Comparison of ENCODE assay signal across 20 cellular contexts in genomic region chr2:185188656-185189055, GRCh38.
A peak's percentile ranks its signal among the peaks of the same experiment; 100 is the strongest.
DNase-seq lines count a peak whose midpoint lies in the region; ATAC-seq and TF ChIP-seq lines count a peak whose summit lies in the region.
"Had no signal": no experiment of that assay in that cellular context is flagged by ENCODE, and none has a peak within 500 bp of the region (broad histone marks: within the 10 kb centered on the region; RNA-seq: fewer than 3 reads in every experiment).

No MANE protein-coding gene starts in this region.

- H3K4me1 ChIP-seq in mesenchymal stem cell (ENCODE audit: control insufficient read depth, insufficient read depth, low read depth, low read length) (peaks cover 2% of the 10 kb centered on the region), endodermal cell (ENCODE audit: control insufficient read depth, insufficient read depth, low read length) (no peaks in the 10 kb centered on the region)
- H3K4me1 ChIP-seq: SJCRH30 had no signal

- no peaks in the 10 kb centered on the region for H3K27me3 Mint-ChIP-seq in endodermal cell (ENCODE audit: insufficient read depth)
- H3K27me3 Mint-ChIP-seq: B cell had no signal

- H2BK5ac ChIP-seq in mesenchymal stem cell (ENCODE audit: low read depth, low read length, poor library complexity, severe bottlenecking), result no peak overlapping the region

- H3K4me2 ChIP-seq in mesenchymal stem cell (ENCODE audit: low read length, poor library complexity, severe bottlenecking), result no peak overlapping the region

- H3K4me3 ChIP-seq in mesenchymal stem cell (ENCODE audit: insufficient read depth in 1 of 2, low read depth in 1 of 2, low read length in 2 of 2) (no peak overlapping the region), endodermal cell (ENCODE audit: low read length) (no peak overlapping the region)
- H3K4me3 ChIP-seq: SJCRH30 had no signal

- peaks cover 8% of the 10 kb centered on the region for H3K9me3 Mint-ChIP-seq in endodermal cell

- H3K27ac ChIP-seq in mesenchymal stem cell (ENCODE audit: low read length, poor library complexity, severe bottlenecking), result peak overlapping the region; percentile 48
- no peak overlapping the region for H3K27ac ChIP-seq in endodermal cell (ENCODE audit: low read depth, low read length)
- H3K27ac ChIP-seq: HL-60, RWPE1, SJCRH30 had no signal

- no peak overlapping the region for H3K23ac ChIP-seq in mesenchymal stem cell (ENCODE audit: low read length in 2 of 2)

- no peaks in the 10 kb centered on the region for H3K36me3 Mint-ChIP-seq in endodermal cell (ENCODE audit: low read depth)
- H3K36me3 Mint-ChIP-seq: CD8-positive, alpha-beta T cell had no signal

- H2BK120ac ChIP-seq in mesenchymal stem cell (ENCODE audit: low read depth, low read length), result no peak overlapping the region

- H3K36me3 ChIP-seq in mesenchymal stem cell (ENCODE audit: control insufficient read depth in 1 of 2, insufficient read depth in 2 of 2, low read depth in 1 of 2, low read length in 2 of 2), result no peaks in the 10 kb centered on the region
- no peaks in the 10 kb centered on the region for H3K36me3 ChIP-seq in endodermal cell (ENCODE audit: control insufficient read depth, insufficient read depth, low read length)
- H3K36me3 ChIP-seq: SJCRH30 had no signal

- no peak overlapping the region for H3K4ac ChIP-seq in mesenchymal stem cell (ENCODE audit: low read depth in 1 of 2, low read length in 2 of 2)

- no peak for ATAC-seq in GM18870 (IDR thresholded peaks at IDR 0.05; ENCODE audit: unreplicated experiment)
- ATAC-seq: CD8-positive, alpha-beta T cell had no signal

- no peak overlapping the region for H3K4me3 Mint-ChIP-seq in endodermal cell
- H3K4me3 Mint-ChIP-seq: B cell; CD8-positive, alpha-beta T cell had no signal

- H2AFZ ChIP-seq in mesenchymal stem cell (ENCODE audit: low read depth, low read length), result no peak overlapping the region

- H3K18ac ChIP-seq in mesenchymal stem cell (ENCODE audit: low read depth in 1 of 2, low read length in 2 of 2), result peak overlapping the region in 1 of 2 experiments; percentile 11

- no peak overlapping the region for H2AK5ac ChIP-seq in mesenchymal stem cell (ENCODE audit: low read length, severe bottlenecking)

- H3K9me3 ChIP-seq in mesenchymal stem cell (ENCODE audit: control insufficient read depth, low read length) (no peaks in the 10 kb centered on the region), endodermal cell (ENCODE audit: control insufficient read depth, low read length) (no peaks in the 10 kb centered on the region)

- no peak overlapping the region for H4K91ac ChIP-seq in mesenchymal stem cell (ENCODE audit: low read length)

- H3K9ac ChIP-seq in mesenchymal stem cell (ENCODE audit: low read length) (no peak overlapping the region), endodermal cell (ENCODE audit: extremely low read depth, low read length, poor library complexity, severe bottlenecking) (no peak overlapping the region)

- in situ Hi-C loops in Caki2 (cut with HindIII; ENCODE audit: low pct_unique_long_range_greater_than_20kb, low sequenced_read_pairs), result no loop called here

- H3K27me3 ChIP-seq in mesenchymal stem cell (ENCODE audit: control insufficient read depth in 1 of 2, insufficient read depth in 1 of 2, low read length in 2 of 2) (no peaks in the 10 kb centered on the region), endodermal cell (ENCODE audit: control insufficient read depth, insufficient read depth, low read length, poor library complexity, severe bottlenecking) (no peaks in the 10 kb centered on the region)
- H3K27me3 ChIP-seq: SJCRH30 had no signal

- H4K8ac ChIP-seq in mesenchymal stem cell (ENCODE audit: low read length), result no peak overlapping the region

- peak; percentile 74 for DNase-seq in Caki2 (ENCODE audit: low read depth)
- DNase-seq in NCI-H2171 treated with DMSO at 0.1 percent for 48 hours (lab: John Stamatoyannopoulos, UW), result peak; percentile 74
- DNase-seq in cerebellar cortex (ENCODE audit: low spot score), result peak; percentile 96
- no peak for DNase-seq in mesenchymal stem cell
- DNase-seq in D341Med (ENCODE audit: low spot score), result no peak
- DNase-seq in DMS153 (lab: John Stamatoyannopoulos, UW), result no peak
- no peak for DNase-seq in endodermal cell
- DNase-seq: CD8-positive, alpha-beta T cell; H7; KBM-7; NCI-H1092; NCI-H187; NK-92 treated with Interleukin-12 subunit alpha and Interleukin-12 subunit beta, amount 100 ng/mL, for 24 hours; OCI-M1; SJCRH30; SW 1271 had no signal

- H2BK15ac ChIP-seq in mesenchymal stem cell (ENCODE audit: low read depth, poor library complexity, severe bottlenecking), result no peak overlapping the region

- no peak for TF ChIP-seq CTCF in endodermal cell (conservative IDR thresholded peaks at IDR 0.05)

- no peak overlapping the region for H3K27ac Mint-ChIP-seq in endodermal cell
- H3K27ac Mint-ChIP-seq: B cell; CD8-positive, alpha-beta T cell had no signal

- no peak overlapping the region for H2BK12ac ChIP-seq in mesenchymal stem cell (ENCODE audit: low read length in 2 of 2)

- H3K4me1 Mint-ChIP-seq in endodermal cell, result no peaks in the 10 kb centered on the region
- H3K4me1 Mint-ChIP-seq: B cell had no signal

- H3K79me1 ChIP-seq in mesenchymal stem cell (replicated peaks; ENCODE audit: low read length, poor library complexity, severe bottlenecking), result no peaks in the 10 kb centered on the region

- no peak overlapping the region for H3K14ac ChIP-seq in mesenchymal stem cell (ENCODE audit: low read length in 2 of 2)

Comparison
In these comparisons a context has a peak if more than half of its experiments do, and no peak if none do; other contexts are left out.
1. DNase-seq: peak in Caki2 (single experiment), NCI-H2171 treated with DMSO at 0.1 percent for 48 hours (single experiment) and cerebellar cortex (single experiment); none in mesenchymal stem cell (single experiment), D341Med (single experiment), DMS153 (single experiment) and endodermal cell (single experiment).